In genomic region chr21:31410763-31411278, GRCh38 we compare ENCODE assay signal across 16 cellular contexts.
A peak's percentile ranks its signal among the peaks of the same experiment; 100 is the strongest.
DNase-seq lines count a peak whose midpoint lies in the region; TF ChIP-seq lines count a peak whose summit lies in the region.
"Had no signal": no experiment of that assay in that cellular context is flagged by ENCODE, and none has a peak within 500 bp of the region (broad histone marks: within the 10 kb centered on the region; RNA-seq: fewer than 3 reads in every experiment).

No MANE protein-coding gene starts in this region.

- no peaks in the 10 kb centered on the region for H3F3A ChIP-seq in SK-N-SH (replicated peaks; ENCODE audit: insufficient read depth)

- no peaks in the 10 kb centered on the region for H3K9me2 ChIP-seq in SK-N-SH

- no peaks in the 10 kb centered on the region for H4K20me1 ChIP-seq in SK-N-SH (ENCODE audit: insufficient read depth)

- H3K4me2 ChIP-seq in SK-N-SH, result no peak overlapping the region

- WGBS in testis, 2 donors, result 39 to 53% methylated on average over 5 of the region's 5 CpGs
- 80% methylated on average over 5 of the region's 5 CpGs for WGBS in SK-N-SH (ENCODE audit: low lambda C conversion rate)

- in situ Hi-C loops in GM13977 (cut with MboI; ENCODE audit: low pct_unique_long_range_greater_than_20kb, low sequenced_read_pairs, unreplicated experiment), result no loop called here

- TF ChIP-seq EP300 in SK-N-SH (IDR thresholded peaks at IDR 0.05; ENCODE audit: borderline replicate concordance in 1 of 2, low read depth in 1 of 2, low read length in 1 of 2), result no peak

- TF ChIP-seq RAD21 in SK-N-SH (IDR thresholded peaks at IDR 0.05; ENCODE audit: low read length), result no peak

- H2AFZ ChIP-seq in SK-N-SH (ENCODE audit: low read depth), result no peak overlapping the region

- H3K36me3 ChIP-seq in testis (ENCODE audit: low read depth, missing control alignments) (no peaks in the 10 kb centered on the region), SK-N-SH (replicated peaks in 1 of 2; ENCODE audit: control insufficient read depth in 1 of 2, insufficient read depth in 2 of 2, low read length in 1 of 2) (no peaks in the 10 kb centered on the region)
- H3K36me3 ChIP-seq: right lobe of liver, tibial nerve had no signal

- DNase-seq in stimulated activated CD4-positive, alpha-beta T cell treated with anti-CD3 and anti-CD28 coated beads, Interleukin-4, amount 100 ng/mL, for 24 hours, result peak; percentile 11
- DNase-seq in stimulated activated CD4-positive, alpha-beta T cell treated with anti-CD3 and anti-CD28 coated beads, Interleukin-2, amount 100 ng/mL, for 48 hours, result no peak
- DNase-seq in NOMO-1 treated with DMSO at 0.1 percent for 48 hours (lab: John Stamatoyannopoulos, UW; ENCODE audit: unreplicated experiment) (peak; percentile 43), astrocyte of the hippocampus (ENCODE audit: low read depth, low spot score) (peak; percentile 20), testis (no peak), NCI-H748 (lab: John Stamatoyannopoulos, UW; ENCODE audit: unreplicated experiment) (no peak), GM13977 (ENCODE audit: low spot score) (no peak), SK-N-SH (no peak)
- DNase-seq: amygdala; endodermal cell; GOT3; NCI-H446 treated with DMSO at 0.1 percent for 48 hours; nucleus accumbens; right lobe of liver; stimulated activated CD4-positive, alpha-beta T cell treated with anti-CD3 and anti-CD28 coated beads, Interleukin-2, amount 100 ng/mL, for 24 hours had no signal

- H3K9me3 ChIP-seq in testis (no peaks in the 10 kb centered on the region), SK-N-SH (no peaks in the 10 kb centered on the region)
- H3K9me3 ChIP-seq: right lobe of liver, tibial nerve had no signal

- H3K27ac ChIP-seq in testis (no peak overlapping the region), SK-N-SH (ENCODE audit: low read depth in 2 of 2, low read length in 1 of 2) (no peak overlapping the region)
- H3K27ac ChIP-seq: right lobe of liver had no signal

- intact Hi-C loops in testis (cut with DNase I; ENCODE audit: low total_unique reads), result no loop called here

- H3K4me3 ChIP-seq in testis (no peak overlapping the region), SK-N-SH (ENCODE audit: low read depth in 2 of 2, low read length in 1 of 2) (no peak overlapping the region)
- H3K4me3 ChIP-seq: right lobe of liver, tibial nerve had no signal

- TF ChIP-seq POLR2A in testis (IDR thresholded peaks at IDR 0.05), result no peak

- POLR2A ChIA-PET in SK-N-SH (lab: Yijun Ruan, JAX), result no interaction called here

- TF ChIP-seq CTCF in testis (IDR thresholded peaks at IDR 0.05) (no peak), GM13977 (IDR thresholded peaks at IDR 0.05; ENCODE audit: extremely low read depth, insufficient read depth, missing control alignments) (no peak), SK-N-SH (IDR thresholded peaks at IDR 0.05) (no peak)

- no peak overlapping the region for H3K9ac ChIP-seq in SK-N-SH

- H3K79me2 ChIP-seq in SK-N-SH (ENCODE audit: insufficient read depth), result no peaks in the 10 kb centered on the region

- H3K27me3 ChIP-seq in testis, result no peaks in the 10 kb centered on the region
- H3K27me3 ChIP-seq in SK-N-SH (ENCODE audit: insufficient read depth), result no peaks in the 10 kb centered on the region
- H3K27me3 ChIP-seq: right lobe of liver, tibial nerve had no signal

- CTCF ChIA-PET in SK-N-SH (lab: Yijun Ruan, JAX), result no interaction called here

- H3K4me1 ChIP-seq in testis (peaks cover 10% of the 10 kb centered on the region), SK-N-SH (ENCODE audit: control insufficient read depth in 1 of 2, insufficient read depth in 2 of 2, low read depth in 1 of 2, low read length in 1 of 2) (no peaks in the 10 kb centered on the region)

TF ChIP-seq in SK-N-SH, 30 proteins besides CTCF, POLR2A, EP300 and RAD21:
- no peak for TF ChIP-seq TEAD4 (IDR thresholded peaks at IDR 0.05; ENCODE audit: borderline replicate concordance, insufficient read depth)
- TF ChIP-seq GABPA (IDR thresholded peaks at IDR 0.05; ENCODE audit: low read depth), result no peak
- TF ChIP-seq NFIC (IDR thresholded peaks at IDR 0.05; ENCODE audit: borderline replicate concordance), result no peak
- TF ChIP-seq FOSL2 (IDR thresholded peaks at IDR 0.05; ENCODE audit: borderline replicate concordance, low read depth), result no peak

Comparison
In these comparisons a context has a peak if more than half of its experiments do, and no peak if none do; other contexts are left out.
1. DNase-seq: peak in stimulated activated CD4-positive, alpha-beta T cell treated with anti-CD3 and anti-CD28 coated beads, Interleukin-4, amount 100 ng/mL, for 24 hours (single experiment), NOMO-1 treated with DMSO at 0.1 percent for 48 hours (single experiment) and astrocyte of the hippocampus (single experiment); none in stimulated activated CD4-positive, alpha-beta T cell treated with anti-CD3 and anti-CD28 coated beads, Interleukin-2, amount 100 ng/mL, for 48 hours (0 of 2), testis (single experiment), NCI-H748 (single experiment), GM13977 (single experiment) and SK-N-SH (single experiment).